Comparison of ENCODE assay signal across 6 cellular contexts in the genomic region with DNA sequence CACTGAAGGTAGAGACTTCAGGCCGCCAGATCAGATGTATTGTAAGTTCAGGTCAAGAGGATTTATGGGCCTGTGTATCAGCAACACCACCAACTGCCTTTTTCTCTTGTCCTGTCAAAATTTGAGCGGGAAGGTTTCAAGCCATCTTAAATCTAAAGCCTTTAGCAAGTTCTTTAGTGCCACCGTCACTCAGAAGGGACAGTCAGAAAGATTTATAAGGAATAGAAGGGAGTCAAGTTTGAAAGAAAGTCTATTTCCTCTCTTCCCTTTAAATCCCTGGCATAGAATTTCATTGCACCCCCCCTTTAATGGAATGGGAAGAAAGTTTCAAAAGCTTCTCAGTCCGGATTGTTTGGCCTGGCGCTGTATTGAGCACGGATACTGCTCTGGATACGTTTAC.
"Had no signal": no experiment of that assay in that cellular context is flagged by ENCODE, and none has a peak within 500 bp of the region (broad histone marks: within the 10 kb centered on the region; RNA-seq: fewer than 3 reads in every experiment).

No MANE protein-coding gene starts in this region.

- H3K27ac Mint-ChIP-seq: HFFc6 had no signal

- H3K36me3 ChIP-seq: HAP-1 had no signal

- DNase-seq: GM23248, GOT3, H7, HFFc6, IMR-90 had no signal

- H3K9me3 Mint-ChIP-seq: HFFc6 had no signal

- H3K4me3 ChIP-seq: GM23248, HAP-1 had no signal

- H3K9me3 ChIP-seq: HAP-1 had no signal

- H3K4me3 Mint-ChIP-seq: HFFc6 had no signal

- H3K27ac ChIP-seq: GM23248 had no signal
